9 cellular contexts compared by ENCODE assay signal in genomic region chr2:239369631-239370161, GRCh38. TPM values are rescaled to one million over a fixed set of nuclear protein-coding genes. Genes with fewer than 3 reads are reported as not detected.
DNase-seq lines count a peak whose midpoint lies in the region; ATAC-seq and TF ChIP-seq lines count a peak whose summit lies in the region.
"Had no signal": no experiment of that assay in that cellular context is flagged by ENCODE, and none has a peak within 500 bp of the region (broad histone marks: within the 10 kb centered on the region; RNA-seq: fewer than 3 reads in every experiment).

No MANE protein-coding gene starts in this region.

- H3K4me3 Mint-ChIP-seq in T-helper 17 cell, result peak overlapping the region; percentile 84
- H3K4me3 Mint-ChIP-seq: T-helper 1 cell treated with Interleukin-12 subunit alpha and Interleukin-12 subunit beta and Interleukin-4 antibody, amounts not matched to agents 30 μg/mL and 1 μg/mL, for 36 hours had no signal

- TF ChIP-seq POLR2A in body of pancreas (IDR thresholded peaks at IDR 0.05), result no peak

- DNase-seq in T-helper 17 cell, result peak; percentile 29 to 67 (median 64)
- peak in 3 of 4 donors; percentile 5 to 56 (median 9) for DNase-seq in body of pancreas
- peak; percentile 35 to 39 for DNase-seq in stimulated activated CD4-positive, alpha-beta T cell treated with anti-CD3 and anti-CD28 coated beads, Interleukin-1b, Interleukin-23, amount 100 ng/mL, for 1 hour (ENCODE audit: low read depth in 2 of 2)
- no peak for DNase-seq in RWPE1 (ENCODE audit: low spot score)
- DNase-seq in dedifferentiated amniotic fluid mesenchymal stem cell (ENCODE audit: extremely low spot score), result no peak
- DNase-seq in 8988T, result no peak

- ATAC-seq in GM18867 (IDR thresholded peaks at IDR 0.05; ENCODE audit: unreplicated experiment), result peak; percentile 77
- peak; percentile 88 for ATAC-seq in HG02938 (IDR thresholded peaks at IDR 0.05; ENCODE audit: unreplicated experiment)
- ATAC-seq in T-helper 17 cell, result peak; percentile 95
- no peak for ATAC-seq in body of pancreas

- H3K9me3 ChIP-seq in T-helper 17 cell (ENCODE audit: control insufficient read depth, low read length, poor library complexity, severe bottlenecking) (no peaks in the 10 kb centered on the region), body of pancreas (no peaks in the 10 kb centered on the region)

- no peaks in the 10 kb centered on the region for H3K36me3 ChIP-seq in body of pancreas (replicated peaks in 1 of 2; ENCODE audit: insufficient read depth in 1 of 2, low read depth in 2 of 2)

- intact Hi-C loops in body of pancreas (cut with DNase I), result no loop called here

- no peaks in the 10 kb centered on the region for H3K27me3 ChIP-seq in body of pancreas

- H3K27ac ChIP-seq in body of pancreas, result no peak overlapping the region
- no peak overlapping the region for H3K27ac ChIP-seq in RWPE1

- no peak overlapping the region for H3K4me3 ChIP-seq in body of pancreas

- H3K27ac Mint-ChIP-seq in T-helper 17 cell, result no peak overlapping the region

- POLR2A ChIA-PET in RWPE1 (lab: Yijun Ruan, JAX; ENCODE audit: low non-redundant PET), result no interaction called here

- 82 to 89% methylated on average over 19 to 20 of the region's 20 CpGs for WGBS in body of pancreas, 2 donors

- CTCF ChIA-PET in RWPE1 (lab: Yijun Ruan, JAX), result no interaction called here

- no peaks in the 10 kb centered on the region for H3K36me3 Mint-ChIP-seq in T-helper 17 cell (ENCODE audit: low read depth)

- no peaks in the 10 kb centered on the region for H3K4me1 ChIP-seq in body of pancreas

- peaks cover 20% of the 10 kb centered on the region for H3K4me1 Mint-ChIP-seq in T-helper 17 cell

- no peak for TF ChIP-seq CTCF in body of pancreas (IDR thresholded peaks at IDR 0.05)
- no peak for TF ChIP-seq CTCF in RWPE1 (conservative IDR thresholded peaks at IDR 0.05; ENCODE audit: low read depth)

- no peaks in the 10 kb centered on the region for H3K27me3 Mint-ChIP-seq in T-helper 17 cell

RNA-seq across cellular contexts. Expression of gene HDAC4, which starts 31.1 kb away (rescaled TPM):
- total RNA-seq in T-helper 17 cell, result 10 to 100 TPM; 78.9 to 79.0 TPM
- total RNA-seq in body of pancreas, result 100 to 1,000 TPM in 1 of 2 donors, 1 to 10 TPM in 1; 9.3 to 139 TPM

Comparison
In these comparisons a context has a peak if more than half of its experiments do, and no peak if none do; other contexts are left out.
1. DNase-seq: peak in T-helper 17 cell (3 of 3), body of pancreas (3 of 4) and stimulated activated CD4-positive, alpha-beta T cell treated with anti-CD3 and anti-CD28 coated beads, Interleukin-1b, Interleukin-23, amount 100 ng/mL, for 1 hour (2 of 2); none in RWPE1 (single experiment), dedifferentiated amniotic fluid mesenchymal stem cell (single experiment) and 8988T (single experiment).